Comparison of ENCODE assay signal across 10 cellular contexts in the genomic region with DNA sequence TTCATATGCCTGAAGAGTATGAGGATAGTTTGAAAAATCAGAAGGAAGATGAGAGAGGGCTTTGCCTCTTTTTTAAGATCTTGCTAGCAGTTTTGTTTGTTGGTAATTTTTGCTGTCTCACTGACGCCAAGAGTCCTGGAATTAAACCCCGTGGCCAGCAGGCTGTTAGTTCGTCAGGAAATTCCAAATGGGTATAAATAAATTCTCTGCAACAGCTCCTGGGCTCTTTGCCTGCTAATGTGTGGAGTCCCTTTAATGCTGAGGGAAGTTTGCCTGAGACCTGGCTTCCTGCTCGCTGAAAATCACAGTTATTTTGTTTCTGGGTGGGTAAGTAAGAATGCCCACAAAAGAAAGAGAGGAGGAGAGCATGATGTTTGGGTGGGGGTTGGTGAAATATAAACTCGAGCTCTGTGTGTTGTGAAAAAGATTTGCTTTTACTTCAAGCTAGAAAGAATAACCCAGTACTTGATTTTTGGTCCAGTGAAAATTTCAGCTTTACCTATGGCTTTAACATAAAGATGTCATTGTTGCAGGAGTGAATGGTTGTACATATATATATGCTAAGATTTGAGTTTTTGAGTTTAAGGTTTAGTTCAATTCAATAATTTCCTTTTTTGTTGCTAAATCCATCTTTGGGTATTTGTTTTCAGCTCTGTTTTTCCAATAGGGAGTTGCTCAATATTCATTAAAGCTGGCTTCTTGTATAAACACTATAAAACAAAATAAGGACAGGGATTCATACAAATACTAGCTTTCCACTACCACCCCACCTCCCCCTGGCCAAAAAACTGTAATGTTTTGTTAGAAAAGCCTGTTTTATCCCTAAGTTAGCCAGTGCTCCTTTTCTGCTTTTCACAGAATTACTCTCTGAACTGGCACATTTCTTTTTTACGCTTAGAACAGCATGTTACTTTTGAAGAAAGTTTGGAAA.
A peak's percentile ranks its signal among the peaks of the same experiment; 100 is the strongest.
DNase-seq lines count a peak whose midpoint lies in the region; ATAC-seq, FAIRE-seq and TF ChIP-seq lines count a peak whose summit lies in the region.
"Had no signal": no experiment of that assay in that cellular context is flagged by ENCODE, and none has a peak within 500 bp of the region (broad histone marks: within the 10 kb centered on the region; RNA-seq: fewer than 3 reads in every experiment).

No MANE protein-coding gene starts in this region.

- peak; percentile 77 for FAIRE-seq in endometrium (lab: Jason Lieb, UNC)

- in situ Hi-C loops in transverse colon (cut with MboI; ENCODE audit: low pct_ligation_motif_present in 1 of 4, low pct_unique_long_range_greater_than_20kb in 1 of 4, low sequenced_read_pairs in 3 of 4) = no loop called here

- H3K4me2 ChIP-seq in PC-3 (ENCODE audit: low read length) = peak overlapping the region; percentile 72

- no peak for TF ChIP-seq EP300 in transverse colon (IDR thresholded peaks at IDR 0.05; ENCODE audit: low read depth)

- peak overlapping the region; percentile 33 for H3K9ac ChIP-seq in PC-3 (ENCODE audit: low read length)

- peaks cover 57% of the 10 kb centered on the region for H3K4me1 ChIP-seq in PC-3 (ENCODE audit: insufficient read depth, low read length)
- H3K4me1 ChIP-seq in mucosa of descending colon (ENCODE audit: low read depth) = peaks cover 3% of the 10 kb centered on the region
- peaks cover 23 to 47% (median 25%) of the 10 kb centered on the region in 4 donors for H3K4me1 ChIP-seq in transverse colon

- no peak for TF ChIP-seq POLR2A in transverse colon (IDR thresholded peaks at IDR 0.05)

- H3K9me2 ChIP-seq in PC-3 (replicated peaks; ENCODE audit: low read length) = no peaks in the 10 kb centered on the region

- no peaks in the 10 kb centered on the region for H3K9me3 ChIP-seq in PC-3 (ENCODE audit: low read length)
- H3K9me3 ChIP-seq in mucosa of descending colon = no peaks in the 10 kb centered on the region
- H3K9me3 ChIP-seq in transverse colon = no peaks in the 10 kb centered on the region

- TF ChIP-seq CTCF in PC-3 (conservative IDR thresholded peaks at IDR 0.05; ENCODE audit: low read depth, low read length) (no peak), mucosa of descending colon (IDR thresholded peaks at IDR 0.05) (no peak), transverse colon (IDR thresholded peaks at IDR 0.05) (peak in 1 of 5 experiments; percentile 15)

- H3F3A ChIP-seq in PC-3 (ENCODE audit: low read length, unreplicated experiment) = no peaks in the 10 kb centered on the region

- BruUV-seq in PC-3 (replicated peaks; lab: Mats Ljungman, UMichigan) = no TSS peak

- DNase-seq in PC-3 = no peak
- DNase-seq in mucosa of descending colon = peak in 1 of 3 donors; percentile 53
- peak; percentile 32 for DNase-seq in transverse colon
- DNase-seq in NCI-H1092 (lab: John Stamatoyannopoulos, UW) = no peak

- intact Hi-C loops in PC-3 (cut with micrococcal nuclease) = loop anchor here (2.0 kb wide), 1 partner anchor 13 kb away; no protein-coding TSS in a partner anchor
- intact Hi-C loops in mucosa of descending colon (cut with DNase I, micrococcal nuclease) = no loop called here
- intact Hi-C loops in transverse colon (cut with DNase I; ENCODE audit: low total_unique reads) = loop anchor here (2.0 to 10.0 kb wide), 2 partner anchors 27 to 69 kb away; no protein-coding TSS in a partner anchor

- H3K36me3 ChIP-seq in PC-3 (ENCODE audit: low read depth, low read length) = no peaks in the 10 kb centered on the region
- H3K36me3 ChIP-seq in mucosa of descending colon (ENCODE audit: low read depth) = no peaks in the 10 kb centered on the region
- no peaks in the 10 kb centered on the region for H3K36me3 ChIP-seq in transverse colon

- CTCF ChIA-PET in PC-3 (lab: Charles Lee) = no interaction called here

- H3K79me2 ChIP-seq in PC-3 (ENCODE audit: low read length) = peaks cover 7% of the 10 kb centered on the region; the same call in 1 of the 2 replicates

- 42 to 46% methylated on average over 6 of the region's 6 CpGs for WGBS in transverse colon (ENCODE audit: low coverage in 1 of 2), 2 donors

- H3K27ac ChIP-seq in PC-3 (ENCODE audit: low read length) (peak overlapping the region; percentile 77), transverse colon (peak overlapping the region; percentile 82 to 90 (median 86))

- no peak for ATAC-seq in PC-3
- peak; percentile 41 for ATAC-seq in mucosa of descending colon
- no peak for ATAC-seq in GM18907 (IDR thresholded peaks at IDR 0.05; ENCODE audit: unreplicated experiment)
- ATAC-seq in GM21367 (IDR thresholded peaks at IDR 0.05; ENCODE audit: unreplicated experiment) = no peak
- no peak for ATAC-seq in GM18909 (IDR thresholded peaks at IDR 0.05; ENCODE audit: poor library complexity, unreplicated experiment)
- ATAC-seq: HCT116; stimulated activated effector memory CD8-positive, alpha-beta T cell treated with anti-CD3 and anti-CD28 coated beads, Interleukin-12 subunit alpha, Interleukin-12 subunit beta, amount 100 ng/mL, for 72 hours had no signal

- H4K20me1 ChIP-seq in PC-3 (ENCODE audit: low read length) = no peaks in the 10 kb centered on the region

- POLR2A ChIA-PET in PC-3 (lab: Charles Lee; ENCODE audit: unreplicated experiment) = interaction anchor here (1.0 kb wide), 1 partner anchor 9 kb away, joined by 10 read pairs; no protein-coding TSS in a partner anchor

- H2AFZ ChIP-seq in PC-3 (ENCODE audit: low read length) = peak overlapping the region; percentile 44

- H3K4me3 ChIP-seq in PC-3 (ENCODE audit: low read length) (peak overlapping the region; percentile 39; the same call in 1 of the 2 replicates), mucosa of descending colon (no peak overlapping the region), transverse colon (peak overlapping the region in 1 of 4 donors; percentile 7)

- H3K27me3 ChIP-seq in PC-3 (ENCODE audit: low read length) (no peaks in the 10 kb centered on the region), transverse colon (no peaks in the 10 kb centered on the region)

Comparison
In these comparisons a context has a peak if more than half of its experiments do, and no peak if none do; other contexts are left out.
1. intact Hi-C loops: an anchor here in PC-3 (2.0 kb wide) and transverse colon (2.0 to 10.0 kb wide); none called in mucosa of descending colon.